In the genomic region with DNA sequence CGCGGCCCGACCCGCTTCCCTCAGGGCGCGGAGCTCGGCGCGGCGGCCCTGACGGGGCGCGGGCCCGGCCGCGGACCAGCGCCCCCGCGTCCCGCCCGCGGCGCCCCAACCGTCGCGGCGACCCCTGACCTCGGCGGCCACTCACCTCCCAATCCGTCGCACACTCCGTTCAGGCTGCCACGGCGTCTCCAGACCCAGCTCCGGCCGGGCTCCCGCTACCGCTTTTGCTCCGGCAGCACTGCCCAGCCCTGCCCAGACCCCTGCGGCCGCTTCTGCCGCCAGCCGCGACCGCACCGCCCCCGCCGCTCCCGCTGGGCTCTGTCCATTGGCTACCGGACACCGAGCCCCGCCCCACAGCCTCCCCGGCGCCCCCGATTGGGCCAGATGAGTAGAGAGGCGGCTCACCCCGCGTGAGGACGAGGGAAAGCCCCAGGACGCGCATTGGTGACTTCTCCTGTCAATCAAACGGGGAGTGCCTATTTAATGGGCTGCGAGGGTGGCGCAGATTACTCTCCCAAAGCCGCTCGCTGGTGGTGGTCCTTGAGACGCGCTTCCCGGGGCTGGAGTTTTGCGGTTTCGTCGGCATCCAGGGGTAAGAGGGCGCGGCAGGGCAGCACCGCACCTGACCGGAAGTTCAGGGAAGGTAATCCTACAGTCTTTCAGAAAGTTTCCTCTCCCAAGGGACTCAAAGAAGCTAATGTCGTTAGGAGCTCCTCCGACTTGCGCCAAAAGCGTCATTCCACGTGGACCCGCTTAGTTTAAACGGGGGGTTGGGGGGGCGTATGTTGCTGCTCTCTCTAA, we compare ENCODE assay signal across 8 cellular contexts. TPM values are rescaled to one million over a fixed set of nuclear protein-coding genes. Genes with fewer than 3 reads are reported as not detected.
DNase-seq lines count a peak whose midpoint lies in the region; ATAC-seq and TF ChIP-seq lines count a peak whose summit lies in the region.

A gene with protein sequence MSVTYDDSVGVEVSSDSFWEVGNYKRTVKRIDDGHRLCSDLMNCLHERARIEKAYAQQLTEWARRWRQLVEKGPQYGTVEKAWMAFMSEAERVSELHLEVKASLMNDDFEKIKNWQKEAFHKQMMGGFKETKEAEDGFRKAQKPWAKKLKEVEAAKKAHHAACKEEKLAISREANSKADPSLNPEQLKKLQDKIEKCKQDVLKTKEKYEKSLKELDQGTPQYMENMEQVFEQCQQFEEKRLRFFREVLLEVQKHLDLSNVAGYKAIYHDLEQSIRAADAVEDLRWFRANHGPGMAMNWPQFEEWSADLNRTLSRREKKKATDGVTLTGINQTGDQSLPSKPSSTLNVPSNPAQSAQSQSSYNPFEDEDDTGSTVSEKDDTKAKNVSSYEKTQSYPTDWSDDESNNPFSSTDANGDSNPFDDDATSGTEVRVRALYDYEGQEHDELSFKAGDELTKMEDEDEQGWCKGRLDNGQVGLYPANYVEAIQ (minus strand): TSS at position 274 of the 801 bp plus-strand sequence. CDS start 103,069 bp downstream, outside the sequence.

- H3K4me1 ChIP-seq in Caco-2, result peaks cover 55% of the 10 kb centered on the region
- H3K4me1 ChIP-seq in effector memory CD4-positive, alpha-beta T cell (ENCODE audit: control insufficient read depth, insufficient read depth, low read length, poor library complexity, severe bottlenecking), result peaks cover 11% of the 10 kb centered on the region

- peak within 1 kb of the TSS; percentile 83 for H3K27ac ChIP-seq in effector memory CD4-positive, alpha-beta T cell (ENCODE audit: insufficient read depth, low read length, poor library complexity, severe bottlenecking)

- peak within 1 kb of the TSS; percentile 83 for H3K4me3 ChIP-seq in Caco-2 (ENCODE audit: low read depth, low read length)
- peak within 1 kb of the TSS; percentile 80 for H3K4me3 ChIP-seq in effector memory CD4-positive, alpha-beta T cell (ENCODE audit: insufficient read depth, low read depth, low read length, poor library complexity, severe bottlenecking)

- H3K27ac Mint-ChIP-seq in Caco-2 (ENCODE audit: unreplicated experiment), result peak within 1 kb of the TSS; percentile 96
- peak within 1 kb of the TSS; percentile 96 for H3K27ac Mint-ChIP-seq in memory B cell

- intact Hi-C loops in Caco-2 (cut with micrococcal nuclease; ENCODE audit: unreplicated experiment), result loop anchor here (5.0 to 10.0 kb wide), 2 partner anchors 60 to 77 kb away; no protein-coding TSS in a partner anchor

- POLR2A ChIA-PET in Caco-2 (lab: Charles Lee), result interaction anchor here (0.6 to 3.1 kb wide), 14 partner anchors 9 to 202 kb away, joined by 3 to 48 read pairs (median 3); no protein-coding TSS in a partner anchor
- POLR2A ChIA-PET in activated CD8-positive, alpha-beta memory T cell treated with anti-CD3 and anti-CD28 coated beads for 36 hours (lab: Charles Lee), result interaction anchor here (0.6 to 1.9 kb wide), 9 partner anchors 10 to 1431 kb away, joined by 3 to 12 read pairs (median 4); partner anchors contain the start of gene ARFGAP3

- H3K4me1 Mint-ChIP-seq in Caco-2 (ENCODE audit: low read depth, unreplicated experiment), result peaks cover 26% of the 10 kb centered on the region
- peaks cover 20% of the 10 kb centered on the region for H3K4me1 Mint-ChIP-seq in memory B cell

- H3K4me3 Mint-ChIP-seq in Caco-2 (ENCODE audit: unreplicated experiment) (peak within 1 kb of the TSS; percentile 95), memory B cell (peak within 1 kb of the TSS; percentile 99)

- H3K9me3 Mint-ChIP-seq in Caco-2 (ENCODE audit: unreplicated experiment) (no peaks in the 10 kb centered on the region), memory B cell (no peaks in the 10 kb centered on the region)

- peak; percentile 74 for ATAC-seq in GM21367 (IDR thresholded peaks at IDR 0.05; ENCODE audit: unreplicated experiment)
- peak; percentile 96 for ATAC-seq in memory B cell (ENCODE audit: low read depth)

- DNase-seq in Caco-2, result peak; percentile 99 to 100
- peak; percentile 95 for DNase-seq in HT1080 (ENCODE audit: low read depth)
- peak; percentile 98 to 99 for DNase-seq in NOMO-1 (lab: John Stamatoyannopoulos, UW; ENCODE audit: unreplicated experiment in 2 of 2)
- peak; percentile 97 to 99 (median 98) for DNase-seq in effector memory CD4-positive, alpha-beta T cell
- peak; percentile 98 to 99 for DNase-seq in memory B cell (ENCODE audit: low spot score in 2 of 2)
- peak; percentile 98 for DNase-seq in stimulated activated CD8-positive, alpha-beta memory T cell treated with anti-CD3 and anti-CD28 coated beads, Interleukin-12 subunit alpha, Interleukin-12 subunit beta, amount 100 ng/mL, for 1 hour (ENCODE audit: low read depth)

- no TSS peak for BruUV-seq in Caco-2 (replicated peaks; lab: Mats Ljungman, UMichigan)

- H3K36me3 ChIP-seq in Caco-2 (ENCODE audit: control insufficient read depth, insufficient read depth, low read length), result no peaks in the 10 kb centered on the region; the same call in 1 of the 2 replicates
- H3K36me3 ChIP-seq in effector memory CD4-positive, alpha-beta T cell (ENCODE audit: control insufficient read depth, insufficient read depth, low read length), result no peaks in the 10 kb centered on the region

- H3K27me3 Mint-ChIP-seq in Caco-2 (ENCODE audit: insufficient read depth, unreplicated experiment), result no peaks in the 10 kb centered on the region
- H3K27me3 Mint-ChIP-seq in memory B cell, result no peaks in the 10 kb centered on the region

- H3K36me3 Mint-ChIP-seq in Caco-2 (ENCODE audit: insufficient read depth, unreplicated experiment), result peaks cover 46% of the 10 kb centered on the region
- H3K36me3 Mint-ChIP-seq in memory B cell, result no peaks in the 10 kb centered on the region

- no peak for TF ChIP-seq CTCF in Caco-2 (IDR thresholded peaks at IDR 0.05; ENCODE audit: insufficient read depth in 1 of 2, low read depth in 1 of 2, low read length in 1 of 2, severe bottlenecking in 1 of 2, unreplicated experiment in 1 of 2)

- CTCF ChIA-PET in Caco-2 (lab: Charles Lee), result interaction anchor here (0.6 to 1.3 kb wide), 5 partner anchors 10 to 106 kb away, joined by 3 to 7 read pairs (median 5); no protein-coding TSS in a partner anchor
- CTCF ChIA-PET in activated CD8-positive, alpha-beta memory T cell treated with anti-CD3 and anti-CD28 coated beads for 36 hours (lab: Charles Lee), result interaction anchor here (1.5 to 2.1 kb wide), 2 partner anchors 15 to 148 kb away, joined by 6 to 7 read pairs; no protein-coding TSS in a partner anchor

- H3K27me3 ChIP-seq in Caco-2 (replicated peaks; ENCODE audit: control insufficient read depth, insufficient read depth, low read length), result no peaks in the 10 kb centered on the region
- H3K27me3 ChIP-seq in effector memory CD4-positive, alpha-beta T cell (replicated peaks; ENCODE audit: control insufficient read depth, insufficient read depth, low read length, poor library complexity, severe bottlenecking), result no peaks in the 10 kb centered on the region

- H3K9me3 ChIP-seq in Caco-2, result no peaks in the 10 kb centered on the region
- no peaks in the 10 kb centered on the region for H3K9me3 ChIP-seq in effector memory CD4-positive, alpha-beta T cell (ENCODE audit: control insufficient read depth, low read length)

RNA-seq across cellular contexts. Expression of the gene that starts here (rescaled TPM):
- 122 and 126 TPM in 2 replicates for total RNA-seq in Caco-2 (2022)
- 47.9 and 53.9 TPM in 2 replicates for total RNA-seq in HT1080 (2014; rRNA removed; shearing (Covaris generic))
- polyA plus RNA-seq in HT1080 (2015; cell fraction: cytosol; rRNA removed), result 64.3 and 71.1 TPM in 2 replicates
- 111 and 115 TPM in 2 replicates for polyA plus RNA-seq in HT1080 (2015; cell fraction: nucleus; rRNA removed)
- 10 to 100 TPM; 28.8 to 30.6 TPM for total RNA-seq in activated CD8-positive, alpha-beta memory T cell treated with anti-CD3 and anti-CD28 coated beads for 36 hours

Comparison
In these comparisons a context has a peak if more than half of its experiments do, and no peak if none do; other contexts are left out.
1. Peak in every context shown above with its lines: DNase-seq, ATAC-seq, H3K4me3 ChIP-seq and H3K27ac ChIP-seq.